20 cellular contexts compared by ENCODE assay signal in genomic region chr10:86443936-86444335, GRCh38.
DNase-seq lines count a peak whose midpoint lies in the region; ATAC-seq, FAIRE-seq and TF ChIP-seq lines count a peak whose summit lies in the region.
"Had no signal": no experiment of that assay in that cellular context is flagged by ENCODE, and none has a peak within 500 bp of the region (broad histone marks: within the 10 kb centered on the region; RNA-seq: fewer than 3 reads in every experiment).

No MANE protein-coding gene starts in this region.

- H3K18ac ChIP-seq in mesenchymal stem cell (ENCODE audit: low read depth in 1 of 2, low read length in 2 of 2): no peak overlapping the region

- H4K8ac ChIP-seq in mesenchymal stem cell (ENCODE audit: low read length): no peak overlapping the region

- no peak overlapping the region for H3K9ac ChIP-seq in mesenchymal stem cell (ENCODE audit: low read length)

- H2BK12ac ChIP-seq in mesenchymal stem cell (ENCODE audit: low read length in 2 of 2): no peak overlapping the region

- no peak overlapping the region for H2BK5ac ChIP-seq in mesenchymal stem cell (ENCODE audit: low read depth, low read length, poor library complexity, severe bottlenecking)

- H3K4me3 ChIP-seq in CD4-positive, CD25-positive, alpha-beta regulatory T cell (ENCODE audit: low read depth, low read length): no peak overlapping the region
- no peak overlapping the region for H3K4me3 ChIP-seq in bronchial epithelial cell (ENCODE audit: low read depth, low read length)
- H3K4me3 ChIP-seq in mesenchymal stem cell (ENCODE audit: insufficient read depth in 1 of 2, low read depth in 1 of 2, low read length in 2 of 2): no peak overlapping the region
- H3K4me3 ChIP-seq: GM23338, tibial nerve had no signal

- peaks cover 21 to 37% (median 25%) of the 10 kb centered on the region in 4 donors for H3K4me1 Mint-ChIP-seq in CD4-positive, CD25-positive, alpha-beta regulatory T cell
- H3K4me1 Mint-ChIP-seq in HFFc6 (ENCODE audit: low read depth): peaks cover 57% of the 10 kb centered on the region
- H3K4me1 Mint-ChIP-seq: GM23338 had no signal

- no peak overlapping the region for H3K14ac ChIP-seq in mesenchymal stem cell (ENCODE audit: low read length in 2 of 2)

- no peak for FAIRE-seq in bronchial epithelial cell (lab: Jason Lieb, UNC)

- peak overlapping the region in 2 of 3 donors; percentile 35 to 66 for H3K27ac Mint-ChIP-seq in CD4-positive, CD25-positive, alpha-beta regulatory T cell
- no peak overlapping the region for H3K27ac Mint-ChIP-seq in HFFc6
- H3K27ac Mint-ChIP-seq: GM23338; stimulated activated naive CD8-positive, alpha-beta T cell treated with anti-CD3 and anti-CD28 coated beads, Interleukin-15, Interleukin-2, amounts not matched to agents 100 ng/mL and 50 ng/mL, for 24 hours had no signal

- no peak overlapping the region for H3K23ac ChIP-seq in mesenchymal stem cell (ENCODE audit: low read length in 2 of 2)

- H3K27me3 Mint-ChIP-seq in CD4-positive, CD25-positive, alpha-beta regulatory T cell: no peaks in the 10 kb centered on the region
- H3K27me3 Mint-ChIP-seq in HFFc6 (ENCODE audit: insufficient read depth): no peaks in the 10 kb centered on the region; the same call in none of the 2 replicates
- H3K27me3 Mint-ChIP-seq: naive thymus-derived CD4-positive, alpha-beta T cell; stimulated activated naive CD8-positive, alpha-beta T cell treated with anti-CD3 and anti-CD28 coated beads, Interleukin-15, Interleukin-2, amounts not matched to agents 100 ng/mL and 50 ng/mL, for 24 hours had no signal

- no peak for TF ChIP-seq CTCF in HFFc6 (IDR thresholded peaks at IDR 0.05)
- TF ChIP-seq CTCF in bronchial epithelial cell (IDR thresholded peaks at IDR 0.05; ENCODE audit: insufficient read depth, low read length, severe bottlenecking): no peak

- no peak overlapping the region for H2BK120ac ChIP-seq in mesenchymal stem cell (ENCODE audit: low read depth, low read length)

- no peaks in the 10 kb centered on the region for H3K27me3 ChIP-seq in CD4-positive, CD25-positive, alpha-beta regulatory T cell (ENCODE audit: control insufficient read depth, insufficient read depth, low read length)
- H3K27me3 ChIP-seq in bronchial epithelial cell (ENCODE audit: control insufficient read depth, insufficient read depth, low read length) (no peaks in the 10 kb centered on the region), mesenchymal stem cell (ENCODE audit: control insufficient read depth in 1 of 2, insufficient read depth in 1 of 2, low read length in 2 of 2) (no peaks in the 10 kb centered on the region)
- H3K27me3 ChIP-seq: tibial nerve had no signal

- no peak overlapping the region for H4K91ac ChIP-seq in mesenchymal stem cell (ENCODE audit: low read length)

- no peaks in the 10 kb centered on the region for H3K9me3 ChIP-seq in CD4-positive, CD25-positive, alpha-beta regulatory T cell (ENCODE audit: control insufficient read depth in 2 of 2, low read length in 2 of 2)
- no peaks in the 10 kb centered on the region for H3K9me3 ChIP-seq in mesenchymal stem cell (ENCODE audit: control insufficient read depth, low read length)
- H3K9me3 ChIP-seq: tibial nerve had no signal

- H3K4ac ChIP-seq in mesenchymal stem cell (ENCODE audit: low read depth in 1 of 2, low read length in 2 of 2): no peak overlapping the region

- peaks cover 52% of the 10 kb centered on the region for H3K36me3 Mint-ChIP-seq in CD4-positive, CD25-positive, alpha-beta regulatory T cell
- H3K36me3 Mint-ChIP-seq in HFFc6 (ENCODE audit: low read depth): peaks cover 47% of the 10 kb centered on the region

- peaks cover 6% of the 10 kb centered on the region for H3K4me1 ChIP-seq in CD4-positive, CD25-positive, alpha-beta regulatory T cell (ENCODE audit: control insufficient read depth, insufficient read depth, low read length, poor library complexity, severe bottlenecking)
- H3K4me1 ChIP-seq in mesenchymal stem cell (ENCODE audit: control insufficient read depth, insufficient read depth, low read depth, low read length): peaks cover 11% of the 10 kb centered on the region

- no peak overlapping the region for H2AFZ ChIP-seq in mesenchymal stem cell (ENCODE audit: low read depth, low read length)
- H2AFZ ChIP-seq: GM23338 had no signal

- no peak for ATAC-seq in CD4-positive, CD25-positive, alpha-beta regulatory T cell (ENCODE audit: low read depth in 2 of 2)
- no peak for ATAC-seq in HG03439 (IDR thresholded peaks at IDR 0.05; ENCODE audit: unreplicated experiment)
- ATAC-seq: GM23338; naive thymus-derived CD4-positive, alpha-beta T cell had no signal

- H3K27ac ChIP-seq in CD4-positive, CD25-positive, alpha-beta regulatory T cell (ENCODE audit: insufficient read depth, low read length, poor library complexity, severe bottlenecking): no peak overlapping the region
- H3K27ac ChIP-seq in mesenchymal stem cell (ENCODE audit: low read length, poor library complexity, severe bottlenecking): peak overlapping the region; percentile 16
- H3K27ac ChIP-seq: tibial nerve, WERI-Rb-1 had no signal

- no peaks in the 10 kb centered on the region for H3K9me3 Mint-ChIP-seq in CD4-positive, CD25-positive, alpha-beta regulatory T cell
- H3K9me3 Mint-ChIP-seq in HFFc6: no peaks in the 10 kb centered on the region
- H3K9me3 Mint-ChIP-seq: CD8-positive, alpha-beta memory T cell; GM23338; naive thymus-derived CD4-positive, alpha-beta T cell; stimulated activated naive CD8-positive, alpha-beta T cell treated with anti-CD3 and anti-CD28 coated beads, Interleukin-15, Interleukin-2, amounts not matched to agents 100 ng/mL and 50 ng/mL, for 24 hours had no signal

- peak overlapping the region; percentile 49 for H2AK5ac ChIP-seq in mesenchymal stem cell (ENCODE audit: low read length, severe bottlenecking)

- in situ Hi-C loops in G401 (cut with HindIII; ENCODE audit: low sequenced_read_pairs): no loop called here

- no peak overlapping the region for H3K4me3 Mint-ChIP-seq in CD4-positive, CD25-positive, alpha-beta regulatory T cell
- no peak overlapping the region for H3K4me3 Mint-ChIP-seq in HFFc6
- H3K4me3 Mint-ChIP-seq: CD8-positive, alpha-beta memory T cell; GM23338; naive thymus-derived CD4-positive, alpha-beta T cell; stimulated activated naive CD8-positive, alpha-beta T cell treated with anti-CD3 and anti-CD28 coated beads, Interleukin-15, Interleukin-2, amounts not matched to agents 100 ng/mL and 50 ng/mL, for 24 hours had no signal

- H3K4me2 ChIP-seq in mesenchymal stem cell (ENCODE audit: low read length, poor library complexity, severe bottlenecking): no peak overlapping the region
- H3K4me2 ChIP-seq: GM23338 had no signal

- H2BK15ac ChIP-seq in mesenchymal stem cell (ENCODE audit: low read depth, poor library complexity, severe bottlenecking): no peak overlapping the region

- H3K79me1 ChIP-seq in mesenchymal stem cell (replicated peaks; ENCODE audit: low read length, poor library complexity, severe bottlenecking): peaks cover 28% of the 10 kb centered on the region

- H3K36me3 ChIP-seq in CD4-positive, CD25-positive, alpha-beta regulatory T cell (ENCODE audit: control insufficient read depth, insufficient read depth, low read length): peaks cover 71% of the 10 kb centered on the region
- H3K36me3 ChIP-seq in bronchial epithelial cell (ENCODE audit: control insufficient read depth, insufficient read depth, low read length) (peaks cover 4% of the 10 kb centered on the region), mesenchymal stem cell (ENCODE audit: control insufficient read depth in 1 of 2, insufficient read depth in 2 of 2, low read depth in 1 of 2, low read length in 2 of 2) (peaks cover 26 to 70% of the 10 kb centered on the region in 2 experiments)

- WGBS in mesenchymal stem cell: 90% methylated on average over 6 of the region's 6 CpGs

- DNase-seq in CD4-positive, CD25-positive, alpha-beta regulatory T cell: no peak
- peak; percentile 7 for DNase-seq in HFFc6
- DNase-seq in bronchial epithelial cell (ENCODE audit: low read depth): peak; percentile 65
- peak; percentile 8 for DNase-seq in mesenchymal stem cell
- no peak for DNase-seq in activated CD8-positive, alpha-beta memory T cell treated with anti-CD3 and anti-CD28 coated beads, Interleukin-2, amount 50 U/mL, for 48 hours
- no peak for DNase-seq in G401 (ENCODE audit: low spot score)
- DNase-seq in NCI-H2227 (lab: John Stamatoyannopoulos, UW; ENCODE audit: unreplicated experiment): no peak
- DNase-seq: activated gamma-delta T cell; anterior cingulate cortex; CD8-positive, alpha-beta memory T cell; effector CD4-positive, alpha-beta T cell; naive thymus-derived CD4-positive, alpha-beta T cell; NCI-H2029 treated with DMSO at 0.1 percent for 48 hours; NCI-H446 treated with DMSO at 0.1 percent for 48 hours; NK-92 treated with Interleukin-12 subunit alpha and Interleukin-12 subunit beta, amount 100 ng/mL, for 24 hours; WERI-Rb-1 had no signal

Comparison
In these comparisons a context has a peak if more than half of its experiments do, and no peak if none do; other contexts are left out.
1. DNase-seq: peak in HFFc6 (single experiment), bronchial epithelial cell (single experiment) and mesenchymal stem cell (single experiment); none in CD4-positive, CD25-positive, alpha-beta regulatory T cell (0 of 3), activated CD8-positive, alpha-beta memory T cell treated with anti-CD3 and anti-CD28 coated beads, Interleukin-2, amount 50 U/mL, for 48 hours (single experiment), G401 (single experiment) and NCI-H2227 (single experiment).